21 cellular contexts compared by ENCODE assay signal in genomic region chr2:55073278-55073677, GRCh38. TPM values are rescaled to one million over a fixed set of nuclear protein-coding genes. Genes with fewer than 3 reads are reported as not detected.
A peak's percentile ranks its signal among the peaks of the same experiment; 100 is the strongest.
DNase-seq lines count a peak whose midpoint lies in the region; ATAC-seq and TF ChIP-seq lines count a peak whose summit lies in the region.
"Had no signal": no experiment of that assay in that cellular context is flagged by ENCODE, and none has a peak within 500 bp of the region (broad histone marks: within the 10 kb centered on the region; RNA-seq: fewer than 3 reads in every experiment).

No MANE protein-coding gene starts in this region.

- no peaks in the 10 kb centered on the region for H3K79me2 ChIP-seq in OCI-LY7 (ENCODE audit: insufficient read depth, low read depth, low read length)

- peaks cover 30% of the 10 kb centered on the region for H3K4me1 Mint-ChIP-seq in nephron

- no peak overlapping the region for H2AFZ ChIP-seq in OCI-LY7 (ENCODE audit: low read length)

- in situ Hi-C loops in astrocyte of the spinal cord (cut with HindIII; ENCODE audit: low sequenced_read_pairs) = no loop called here

- H3K4me1 ChIP-seq in OCI-LY7 (ENCODE audit: insufficient read depth, low read length, poor library complexity, severe bottlenecking) = no peaks in the 10 kb centered on the region
- H3K4me1 ChIP-seq: A549 had no signal

- H3K9me2 ChIP-seq in OCI-LY7 (ENCODE audit: insufficient read depth, low read length) = no peaks in the 10 kb centered on the region

- no peak overlapping the region for H3K4me3 Mint-ChIP-seq in nephron
- H3K4me3 Mint-ChIP-seq: CD14-positive monocyte; CD4-positive, alpha-beta memory T cell; HFFc6 had no signal

- CTCF ChIA-PET in OCI-LY7 (lab: Charles Lee; ENCODE audit: unreplicated experiment) = no interaction called here

- H3K27ac Mint-ChIP-seq in nephron = peak overlapping the region; percentile 13 to 67 (median 24)
- H3K27ac Mint-ChIP-seq: CD14-positive monocyte, HFFc6 had no signal

- H3K4me2 ChIP-seq in OCI-LY7 (ENCODE audit: low read length) = no peak overlapping the region
- H3K4me2 ChIP-seq: A549, BLaER1 had no signal

- no peaks in the 10 kb centered on the region for H3K9me3 ChIP-seq in OCI-LY7 (ENCODE audit: low read length)
- H3K9me3 ChIP-seq: A549 had no signal

- BruUV-seq in OCI-LY7 (replicated peaks; lab: Mats Ljungman, UMichigan) = no TSS peak

- no peaks in the 10 kb centered on the region for H4K20me1 ChIP-seq in OCI-LY7 (ENCODE audit: insufficient read depth, low read length)
- H4K20me1 ChIP-seq: BLaER1 had no signal

- H3K4me3 ChIP-seq in AG10803 (ENCODE audit: low read length) = no peak overlapping the region
- no peak overlapping the region for H3K4me3 ChIP-seq in astrocyte of the spinal cord (ENCODE audit: low read depth, low read length)
- no peak overlapping the region for H3K4me3 ChIP-seq in OCI-LY7 (ENCODE audit: low read depth, low read length, poor library complexity, severe bottlenecking)
- H3K4me3 ChIP-seq: A549, BLaER1, GM12878 had no signal

- no peak overlapping the region for H3K27ac ChIP-seq in OCI-LY7 (ENCODE audit: low read depth, low read length, poor library complexity, severe bottlenecking)
- H3K27ac ChIP-seq: 22Rv1, A549, BLaER1 had no signal

- no peaks in the 10 kb centered on the region for H3K36me3 Mint-ChIP-seq in nephron (ENCODE audit: low read depth)
- H3K36me3 Mint-ChIP-seq: CD14-positive monocyte; CD4-positive, alpha-beta memory T cell had no signal

- DNase-seq in AG10803 (ENCODE audit: low read depth) = peak; percentile 31
- DNase-seq in astrocyte of the spinal cord (ENCODE audit: low read depth, low spot score) = peak; percentile 38
- peak; percentile 41 for DNase-seq in fibroblast of peridontal ligament (ENCODE audit: extremely low read depth)
- DNase-seq in SW 1271 (lab: John Stamatoyannopoulos, UW) = no peak
- DNase-seq in superior temporal gyrus (ENCODE audit: extremely low spot score) = no peak
- no peak for DNase-seq in OCI-LY7 (ENCODE audit: low spot score)
- DNase-seq: Calu3; CD4-positive, alpha-beta memory T cell; DMS79 treated with DMSO at 0.1 percent for 48 hours; EL; GOT3; H7; HFFc6 had no signal

- TF ChIP-seq CTCF in AG10803 (conservative IDR thresholded peaks at IDR 0.05; ENCODE audit: low read length) (no peak), astrocyte of the spinal cord (IDR thresholded peaks at IDR 0.05; ENCODE audit: low read depth, low read length) (no peak), nephron (IDR thresholded peaks at IDR 0.05; ENCODE audit: unreplicated experiment in 3 of 3) (no peak), OCI-LY7 (conservative IDR thresholded peaks at IDR 0.05; ENCODE audit: low read length) (no peak)

- peaks cover 5% of the 10 kb centered on the region for H3K27me3 Mint-ChIP-seq in nephron (ENCODE audit: low read depth)

- POLR2A ChIA-PET in OCI-LY7 (lab: Charles Lee) = interaction anchor here (0.7 to 2.1 kb wide), 6 partner anchors 15 to 422 kb away, joined by 3 to 9 read pairs (median 4); no protein-coding TSS in a partner anchor

- no peaks in the 10 kb centered on the region for H3K36me3 ChIP-seq in OCI-LY7 (ENCODE audit: insufficient read depth, low read length)
- H3K36me3 ChIP-seq: BLaER1 had no signal

- intact Hi-C loops in OCI-LY7 (cut with micrococcal nuclease; ENCODE audit: unreplicated experiment) = no loop called here

- no peak for ATAC-seq in HG03045 (IDR thresholded peaks at IDR 0.05; ENCODE audit: unreplicated experiment)
- ATAC-seq: A549, GM12878, HCT116 had no signal

- H3K9me3 Mint-ChIP-seq in nephron = peaks cover 19% of the 10 kb centered on the region
- H3K9me3 Mint-ChIP-seq: HFFc6 had no signal

RNA-seq across cellular contexts. Expression of gene RTN4, which starts 23.0 kb away (rescaled TPM):
- total RNA-seq in OCI-LY7 (2014; rRNA removed; shearing (Covaris generic)) = 27.5 and 36.5 TPM in 2 replicates
- 74.1 and 75.2 TPM in 2 replicates for total RNA-seq in OCI-LY7 (2022)

Comparison
In these comparisons a context has a peak if more than half of its experiments do, and no peak if none do; other contexts are left out.
1. DNase-seq: peak in AG10803 (single experiment), astrocyte of the spinal cord (single experiment) and fibroblast of peridontal ligament (single experiment); none in SW 1271 (0 of 2), superior temporal gyrus (single experiment) and OCI-LY7 (single experiment).